In genomic region chr10:114526497-114527238, GRCh38 we compare ENCODE assay signal across 1 cellular context.
A peak's percentile ranks its signal among the peaks of the same experiment; 100 is the strongest.
TF ChIP-seq lines count a peak whose summit lies in the region.

No MANE protein-coding gene starts in this region.

TF ChIP-seq in HepG2, 621 proteins besides CTCF, POLR2A, EP300 and RAD21 (continued from another document):
- TF ChIP-seq ZNF83 (CRISPR knock-in tag; IDR thresholded peaks at IDR 0.05; ENCODE audit: borderline replicate concordance) (no peak), KDM5B (CRISPR knock-in tag; IDR thresholded peaks at IDR 0.05; ENCODE audit: borderline replicate concordance) (peak; percentile 85; the same call in 1 of the 2 replicates), ZNF562 (CRISPR knock-in tag; IDR thresholded peaks at IDR 0.05; ENCODE audit: borderline replicate concordance) (no peak), ZNF556 (CRISPR knock-in tag; IDR thresholded peaks at IDR 0.05; ENCODE audit: borderline replicate concordance) (peak; percentile 93), TBP (CRISPR knock-in tag; IDR thresholded peaks at IDR 0.05) (no peak), MED13 (CRISPR knock-in tag; IDR thresholded peaks at IDR 0.05) (no peak), CBX5 (CRISPR knock-in tag; IDR thresholded peaks at IDR 0.05; ENCODE audit: borderline replicate concordance) (peak; percentile 82; the same call in 1 of the 2 replicates), TP53 (CRISPR knock-in tag; conservative IDR thresholded peaks at IDR 0.05) (no peak), ZNF333 (CRISPR knock-in tag; IDR thresholded peaks at IDR 0.05; ENCODE audit: borderline replicate concordance) (no peak; the same call in 1 of the 2 replicates), MYNN (CRISPR knock-in tag; IDR thresholded peaks at IDR 0.05; ENCODE audit: low read depth) (peak; percentile 42; the same call in 1 of the 2 replicates), ZNF597 (CRISPR knock-in tag; IDR thresholded peaks at IDR 0.05) (no peak), MTA3 (CRISPR knock-in tag; IDR thresholded peaks at IDR 0.05) (no peak), ZFYVE20 (CRISPR knock-in tag; IDR thresholded peaks at IDR 0.05; ENCODE audit: borderline replicate concordance, low read depth) (no peak), PRDM10 (CRISPR knock-in tag; IDR thresholded peaks at IDR 0.05; ENCODE audit: low read depth) (peak; percentile 100), ATAD3A (CRISPR knock-in tag; IDR thresholded peaks at IDR 0.05) (no peak), ZNF761 (CRISPR knock-in tag; conservative IDR thresholded peaks at IDR 0.05) (0 out of 2 replicates have a peak, but pooled peaks have one; percentile 77), SUZ12 (IDR thresholded peaks at IDR 0.05; ENCODE audit: low read depth, low read length) (no peak), SMAD9 (CRISPR knock-in tag; IDR thresholded peaks at IDR 0.05) (no peak), NAIF1 (CRISPR knock-in tag; IDR thresholded peaks at IDR 0.05; ENCODE audit: borderline replicate concordance) (no peak; the same call in 1 of the 2 replicates), ZBTB42 (CRISPR knock-in tag; IDR thresholded peaks at IDR 0.05) (peak; percentile 73; the same call in 1 of the 2 replicates), PRDM4 (CRISPR knock-in tag; IDR thresholded peaks at IDR 0.05; ENCODE audit: borderline replicate concordance) (no peak), ZNF589 (CRISPR knock-in tag; conservative IDR thresholded peaks at IDR 0.05) (no peak), ATRX (CRISPR knock-in tag; IDR thresholded peaks at IDR 0.05; ENCODE audit: borderline replicate concordance) (no peak), DPF2 (CRISPR knock-in tag; IDR thresholded peaks at IDR 0.05; ENCODE audit: borderline replicate concordance, low read depth) (peak; percentile 87), HDAC6 (IDR thresholded peaks at IDR 0.05; ENCODE audit: low read depth, low read length) (no peak), LCORL (IDR thresholded peaks at IDR 0.05) (no peak), LCORL (CRISPR knock-in tag; IDR thresholded peaks at IDR 0.05) (peak; percentile 87), MBD4 (IDR thresholded peaks at IDR 0.05; ENCODE audit: borderline replicate concordance, low read length) (no peak), SNRNP70 (IDR thresholded peaks at IDR 0.05; ENCODE audit: low read depth, low read length) (no peak), ZNF124 (CRISPR knock-in tag; IDR thresholded peaks at IDR 0.05) (peak; percentile 77), FOXK1 (CRISPR knock-in tag; IDR thresholded peaks at IDR 0.05; ENCODE audit: borderline replicate concordance, low read depth) (peak; percentile 23; the same call in 1 of the 2 replicates), ARNT2 (CRISPR knock-in tag; IDR thresholded peaks at IDR 0.05; ENCODE audit: low read depth) (peak; percentile 70), ZNF770 (CRISPR knock-in tag; IDR thresholded peaks at IDR 0.05) (peak; percentile 89), ZNF12 (CRISPR knock-in tag; IDR thresholded peaks at IDR 0.05) (peak; percentile 86), ZBTB39 (CRISPR knock-in tag; IDR thresholded peaks at IDR 0.05) (0 out of 2 replicates have a peak, but pooled peaks have one; percentile 78), SP1 (IDR thresholded peaks at IDR 0.05) (no peak), SP1 (CRISPR knock-in tag; IDR thresholded peaks at IDR 0.05) (no peak; the same call in 1 of the 2 replicates), MYC (CRISPR knock-in tag; IDR thresholded peaks at IDR 0.05; ENCODE audit: borderline replicate concordance) (peak; percentile 97), PHF20 (CRISPR knock-in tag; IDR thresholded peaks at IDR 0.05) (no peak), PREB (CRISPR knock-in tag; IDR thresholded peaks at IDR 0.05) (no peak; the same call in 1 of the 2 replicates), KLF16 (CRISPR knock-in tag; IDR thresholded peaks at IDR 0.05) (peak in 1 of 2 experiments; percentile 72; a peak in 1 of 4 replicates), ZNF749 (CRISPR knock-in tag; IDR thresholded peaks at IDR 0.05; ENCODE audit: borderline replicate concordance) (peak; percentile 77; the same call in 1 of the 2 replicates), PHB2 (IDR thresholded peaks at IDR 0.05; ENCODE audit: partially characterized antibody) (no peak)
